14 cellular contexts compared by ENCODE assay signal in the genomic region with DNA sequence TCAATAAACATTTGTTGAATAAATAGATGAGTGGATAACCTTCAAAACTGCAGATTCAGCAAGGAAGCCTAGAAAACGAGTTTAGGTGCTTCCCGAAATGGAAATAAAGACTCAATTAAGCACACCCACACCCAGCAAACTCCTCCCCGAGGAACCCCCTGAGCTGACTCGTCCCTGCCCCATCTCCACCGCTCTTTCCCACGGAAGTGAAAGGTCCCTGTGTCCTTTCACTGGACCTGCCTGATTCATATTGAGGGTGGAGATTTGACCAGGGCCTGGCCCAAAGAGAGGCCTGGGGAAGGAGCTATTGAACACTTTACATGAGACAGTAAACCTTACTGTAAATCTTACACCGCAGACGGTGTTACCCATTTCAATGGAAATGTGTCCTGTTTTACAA.
DNase-seq lines count a peak whose midpoint lies in the region; ATAC-seq, FAIRE-seq and TF ChIP-seq lines count a peak whose summit lies in the region.
"Had no signal": no experiment of that assay in that cellular context is flagged by ENCODE, and none has a peak within 500 bp of the region (broad histone marks: within the 10 kb centered on the region; RNA-seq: fewer than 3 reads in every experiment).

No MANE protein-coding gene starts in this region.

- no peaks in the 10 kb centered on the region for H3K9me3 ChIP-seq in right lobe of liver
- H3K9me3 ChIP-seq in HepG2 (ENCODE audit: low read length) = no peaks in the 10 kb centered on the region
- no peaks in the 10 kb centered on the region for H3K9me3 ChIP-seq in endodermal cell (ENCODE audit: control insufficient read depth, low read length)
- no peaks in the 10 kb centered on the region for H3K9me3 ChIP-seq in osteoblast (ENCODE audit: low read depth, low read length)
- H3K9me3 ChIP-seq in testis = no peaks in the 10 kb centered on the region

- H3K27ac Mint-ChIP-seq in endodermal cell = no peak overlapping the region
- H3K27ac Mint-ChIP-seq: B cell; CD4-positive, alpha-beta T cell had no signal

- H3K36me3 ChIP-seq in right lobe of liver (no peaks in the 10 kb centered on the region), HepG2 (replicated peaks in 1 of 2; ENCODE audit: control insufficient read depth in 1 of 2, insufficient read depth in 2 of 2, low read length in 2 of 2) (no peaks in the 10 kb centered on the region), endodermal cell (ENCODE audit: control insufficient read depth, insufficient read depth, low read length) (no peaks in the 10 kb centered on the region), osteoblast (ENCODE audit: insufficient read depth, low read length) (no peaks in the 10 kb centered on the region), brain microvascular endothelial cell (replicated peaks) (no peaks in the 10 kb centered on the region), testis (ENCODE audit: low read depth, missing control alignments) (no peaks in the 10 kb centered on the region)

- H3K4me3 Mint-ChIP-seq in endodermal cell = no peak overlapping the region
- H3K4me3 Mint-ChIP-seq: B cell; CD4-positive, alpha-beta T cell had no signal

- peaks cover 12% of the 10 kb centered on the region for H3K27me3 Mint-ChIP-seq in endodermal cell (ENCODE audit: insufficient read depth)
- H3K27me3 Mint-ChIP-seq: B cell had no signal

- no peak overlapping the region for H2AFZ ChIP-seq in HepG2 (ENCODE audit: low read length)
- no peak overlapping the region for H2AFZ ChIP-seq in osteoblast (ENCODE audit: low read length)

- WGBS in right lobe of liver (ENCODE audit: insufficient coverage, low coverage, low lambda C conversion rate, missing lambda C conversion rate) = 65% methylated on average over 7 of the region's 8 CpGs
- WGBS in HepG2 (ENCODE audit: low lambda C conversion rate) = 20% methylated on average over 8 of the region's 8 CpGs
- WGBS in endodermal cell (ENCODE audit: insufficient coverage in 1 of 2, insufficient read length in 1 of 2), 2 experiments = 84 to 95% methylated on average over 4 to 8 of the region's 8 CpGs
- 83% methylated on average over 8 of the region's 8 CpGs for WGBS in testis, 2 donors

- ATAC-seq in right lobe of liver (no peak), HepG2 (no peak)
- ATAC-seq: GM12878, HCT116 had no signal

- no TSS peak for BruUV-seq in HepG2 (replicated peaks; lab: Mats Ljungman, UMichigan)

- no peak overlapping the region for H3K4me2 ChIP-seq in HepG2 (ENCODE audit: low read depth, low read length)
- H3K4me2 ChIP-seq in osteoblast (ENCODE audit: insufficient read depth, low read length) = no peak overlapping the region

- H3K9me3 Mint-ChIP-seq in endodermal cell = no peaks in the 10 kb centered on the region

- DNase-seq in right lobe of liver (peak in 2 of 3 donors; percentile 2 to 18), HepG2 (ENCODE audit: low spot score) (no peak), endodermal cell (peak; percentile 19), osteoblast (ENCODE audit: insufficient read length, low spot score, missing footprints) (peak; percentile 32), brain microvascular endothelial cell (no peak), dermis blood vessel endothelial cell (no peak), testis (no peak)
- DNase-seq: C1 segment of cervical spinal cord; CD4-positive, alpha-beta T cell; DMS79 had no signal

- TF ChIP-seq CTCF in right lobe of liver (IDR thresholded peaks at IDR 0.05) (no peak), HepG2 (CRISPR knock-in tag; IDR thresholded peaks at IDR 0.05) (no peak), endodermal cell (conservative IDR thresholded peaks at IDR 0.05) (no peak), osteoblast (IDR thresholded peaks at IDR 0.05; ENCODE audit: extremely low read depth, low read depth, low read length) (no peak), brain microvascular endothelial cell (IDR thresholded peaks at IDR 0.05; ENCODE audit: low read depth, low read length, missing control alignments) (no peak), testis (IDR thresholded peaks at IDR 0.05) (no peak)

- H3K9ac ChIP-seq in HepG2 (ENCODE audit: insufficient read depth, low read depth, low read length) = no peak overlapping the region
- H3K9ac ChIP-seq in endodermal cell (ENCODE audit: extremely low read depth, low read length, poor library complexity, severe bottlenecking) = no peak overlapping the region

- in situ Hi-C loops in HepG2 (cut with HindIII; ENCODE audit: extremely low pct_ligation_motif_present, low pct_unique_long_range_greater_than_20kb) = no loop called here
- in situ Hi-C loops in brain microvascular endothelial cell (cut with HindIII; ENCODE audit: low pct_ligation_motif_present, low sequenced_read_pairs) = no loop called here

- H3K27ac ChIP-seq in right lobe of liver (no peak overlapping the region), HepG2 (ENCODE audit: extremely low read length, insufficient read depth, low read length) (no peak overlapping the region), endodermal cell (ENCODE audit: low read depth, low read length) (no peak overlapping the region), osteoblast (ENCODE audit: low read depth, low read length) (no peak overlapping the region), brain microvascular endothelial cell (no peak overlapping the region), testis (no peak overlapping the region)

- TF ChIP-seq POLR2A in right lobe of liver (IDR thresholded peaks at IDR 0.05) (no peak), HepG2 (IDR thresholded peaks at IDR 0.05; ENCODE audit: insufficient read depth in 1 of 2, low read depth in 2 of 2, low read length in 2 of 2) (no peak), testis (IDR thresholded peaks at IDR 0.05) (no peak)

- FAIRE-seq in HepG2 (lab: Jason Lieb, UNC) = no peak
- FAIRE-seq: GM12878, GM18507 had no signal

- no peak for TF ChIP-seq RAD21 in HepG2 (CRISPR knock-in tag; IDR thresholded peaks at IDR 0.05)

- intact Hi-C loops in right lobe of liver (cut with DNase I) (no loop called here), HepG2 (cut with micrococcal nuclease; ENCODE audit: unreplicated experiment) (no loop called here), testis (cut with DNase I; ENCODE audit: low total_unique reads) (no loop called here)

- CTCF ChIA-PET in HepG2 (lab: Yijun Ruan, JAX; ENCODE audit: low intra/inter-chr PET ratio, low total read pairs) = no interaction called here

- no peaks in the 10 kb centered on the region for H4K20me1 ChIP-seq in HepG2 (ENCODE audit: insufficient read depth, low read length)
- H4K20me1 ChIP-seq in osteoblast (ENCODE audit: insufficient read depth, low read length) = no peaks in the 10 kb centered on the region

- H3K36me3 Mint-ChIP-seq in endodermal cell (ENCODE audit: low read depth) = no peaks in the 10 kb centered on the region

- POLR2A ChIA-PET in HepG2 (lab: Yijun Ruan, JAX) = no interaction called here

- H3K27me3 ChIP-seq in right lobe of liver (no peaks in the 10 kb centered on the region), HepG2 (ENCODE audit: control insufficient read depth in 1 of 2, insufficient read depth in 2 of 2, low read length in 2 of 2) (peaks cover 7 to 42% of the 10 kb centered on the region in 2 experiments), endodermal cell (ENCODE audit: control insufficient read depth, insufficient read depth, low read length, poor library complexity, severe bottlenecking) (no peaks in the 10 kb centered on the region), osteoblast (ENCODE audit: insufficient read depth, low read length) (no peaks in the 10 kb centered on the region), brain microvascular endothelial cell (replicated peaks) (peaks cover 7% of the 10 kb centered on the region), testis (no peaks in the 10 kb centered on the region)

- TF ChIP-seq EP300 in HepG2 (IDR thresholded peaks at IDR 0.05; ENCODE audit: low read depth in 2 of 2, low read length in 2 of 2) (no peak), HepG2 (CRISPR knock-in tag; IDR thresholded peaks at IDR 0.05; ENCODE audit: borderline replicate concordance) (no peak)

- H3K4me1 ChIP-seq in right lobe of liver = no peaks in the 10 kb centered on the region
- H3K4me1 ChIP-seq in HepG2 (ENCODE audit: insufficient read depth, low read length) = no peaks in the 10 kb centered on the region
- H3K4me1 ChIP-seq in endodermal cell (ENCODE audit: control insufficient read depth, insufficient read depth, low read length) = no peaks in the 10 kb centered on the region
- no peaks in the 10 kb centered on the region for H3K4me1 ChIP-seq in osteoblast (ENCODE audit: insufficient read depth, low read length)
- H3K4me1 ChIP-seq in testis = no peaks in the 10 kb centered on the region

- H3K79me2 ChIP-seq in HepG2 (ENCODE audit: insufficient read depth, low read length) (no peaks in the 10 kb centered on the region), osteoblast (ENCODE audit: insufficient read depth, low read length) (no peaks in the 10 kb centered on the region)

- H3K4me1 Mint-ChIP-seq in endodermal cell = peaks cover 5% of the 10 kb centered on the region
- H3K4me1 Mint-ChIP-seq: B cell had no signal

- H3K4me3 ChIP-seq in right lobe of liver (no peak overlapping the region), HepG2 (replicated peaks in 1 of 3; ENCODE audit: insufficient read depth in 1 of 3, low read depth in 2 of 3, low read length in 3 of 3) (no peak overlapping the region), endodermal cell (ENCODE audit: low read length) (no peak overlapping the region), osteoblast (ENCODE audit: insufficient read depth, low read length) (no peak overlapping the region), brain microvascular endothelial cell (ENCODE audit: low read depth, low read length) (no peak overlapping the region), testis (no peak overlapping the region)
- H3K4me3 ChIP-seq: GM12878 had no signal

TF ChIP-seq in HepG2, 621 proteins besides CTCF, POLR2A, EP300 and RAD21:
- TF ChIP-seq ZNF569 (CRISPR knock-in tag; IDR thresholded peaks at IDR 0.05; ENCODE audit: borderline replicate concordance) = no peak
- TF ChIP-seq MBD4 (IDR thresholded peaks at IDR 0.05; ENCODE audit: borderline replicate concordance, low read length) = no peak

Comparison
In these comparisons a context has a peak if more than half of its experiments do, and no peak if none do; other contexts are left out.
1. DNase-seq: peak in right lobe of liver (2 of 3), endodermal cell (single experiment) and osteoblast (single experiment); none in HepG2 (single experiment), brain microvascular endothelial cell (single experiment), dermis blood vessel endothelial cell (single experiment) and testis (single experiment).